21 cellular contexts compared by ENCODE assay signal in the genomic region with DNA sequence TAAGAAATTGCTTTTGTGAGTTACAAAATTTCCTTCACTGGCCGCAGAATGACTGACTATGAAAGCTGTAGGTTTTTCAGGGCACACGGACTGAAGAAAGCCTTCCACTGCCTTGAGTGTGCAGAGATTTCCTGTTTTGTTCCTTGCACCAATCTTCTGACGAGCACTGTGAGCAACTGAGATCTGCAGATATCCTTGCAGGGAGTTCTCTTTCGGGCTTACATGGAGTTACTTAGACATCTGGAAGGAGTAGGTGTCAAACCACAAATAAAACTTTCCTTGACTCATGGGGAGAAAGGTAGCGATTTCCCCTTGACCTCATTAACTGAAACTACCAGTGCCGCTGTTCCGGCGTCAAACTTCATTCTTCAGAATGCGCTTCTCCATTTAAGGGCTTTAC.
A peak's percentile ranks its signal among the peaks of the same experiment; 100 is the strongest.
DNase-seq lines count a peak whose midpoint lies in the region; ATAC-seq and TF ChIP-seq lines count a peak whose summit lies in the region.
"Had no signal": no experiment of that assay in that cellular context is flagged by ENCODE, and none has a peak within 500 bp of the region (broad histone marks: within the 10 kb centered on the region; RNA-seq: fewer than 3 reads in every experiment).

No MANE protein-coding gene starts in this region.

- no peak overlapping the region for H3K9ac ChIP-seq in Loucy (ENCODE audit: low read depth, low read length, poor library complexity, severe bottlenecking)

- H3K4me3 ChIP-seq in Loucy (ENCODE audit: low read length, poor library complexity, severe bottlenecking) = peak overlapping the region; percentile 42
- H3K4me3 ChIP-seq: colonic mucosa, SJSA1, spleen had no signal

- peaks cover 24% of the 10 kb centered on the region for H3K27me3 Mint-ChIP-seq in activated naive CD4-positive, alpha-beta T cell treated with anti-CD3 and anti-CD28 coated beads, Interleukin-2, amount 50 U/mL, for 24 hours
- H3K27me3 Mint-ChIP-seq in activated T-helper 2 cell treated with anti-CD3 and anti-CD28 coated beads, Interferon-gamma antibody, Interleukin-2, Interleukin-4, amounts not matched to agents 10 μg/mL and 5 μg/mL and 100 μg/mL, durations not matched to agents 14 hours and 24 hours and 36 hours (ENCODE audit: low read depth) = peaks cover 10% of the 10 kb centered on the region

- H3K4me2 ChIP-seq in Loucy (ENCODE audit: low read depth, low read length, poor library complexity, severe bottlenecking) = peak overlapping the region; percentile 45

- peaks cover 7% of the 10 kb centered on the region for H3K4me1 Mint-ChIP-seq in activated naive CD4-positive, alpha-beta T cell treated with anti-CD3 and anti-CD28 coated beads, Interleukin-2, amount 50 U/mL, for 24 hours
- peaks cover 41% of the 10 kb centered on the region for H3K4me1 Mint-ChIP-seq in activated T-helper 2 cell treated with anti-CD3 and anti-CD28 coated beads, Interferon-gamma antibody, Interleukin-2, Interleukin-4, amounts not matched to agents 10 μg/mL and 5 μg/mL and 100 μg/mL, durations not matched to agents 14 hours and 24 hours and 36 hours (ENCODE audit: low read depth)
- H3K4me1 Mint-ChIP-seq in stimulated activated effector memory CD8-positive, alpha-beta T cell treated with anti-CD3 and anti-CD28 coated beads, Interleukin-12 subunit alpha, Interleukin-12 subunit beta, amount 100 ng/mL, for 72 hours = no peaks in the 10 kb centered on the region

- no peaks in the 10 kb centered on the region for H3K36me3 ChIP-seq in Loucy (ENCODE audit: insufficient read depth, low read length)
- H3K36me3 ChIP-seq: colonic mucosa, SJSA1, spleen had no signal

- no peak for DNase-seq in activated naive CD4-positive, alpha-beta T cell treated with anti-CD3 and anti-CD28 coated beads, Interleukin-2, amount 50 U/mL, for 16 hours
- no peak for DNase-seq in activated T-helper 2 cell treated with anti-CD3 and anti-CD28 coated beads, Interferon-gamma antibody, Interleukin-2, Interleukin-4, amounts not matched to agents 10 μg/mL and 5 μg/mL and 100 μg/mL, durations not matched to agents 14 hours and 24 hours and 36 hours (ENCODE audit: low spot score)
- DNase-seq in stimulated activated effector memory CD8-positive, alpha-beta T cell treated with anti-CD3 and anti-CD28 coated beads, Interleukin-12 subunit alpha, Interleukin-12 subunit beta, amount 100 ng/mL, for 72 hours (ENCODE audit: low spot score in 2 of 2) = no peak
- DNase-seq: CD8-positive, alpha-beta T cell; colonic mucosa; DMS153; foreskin melanocyte; Kasumi-1; left colon; NCI-H187 treated with DMSO at 0.1 percent for 48 hours; NCI-H748 treated with DMSO at 0.1 percent for 48 hours; nucleus accumbens; spleen; trophoblast cell had no signal

- TF ChIP-seq CTCF in Loucy (conservative IDR thresholded peaks at IDR 0.05; ENCODE audit: low read length) = no peak

- no peaks in the 10 kb centered on the region for H3K9me3 ChIP-seq in Loucy (ENCODE audit: insufficient read depth, low read depth, low read length)
- H3K9me3 ChIP-seq: colonic mucosa, SJSA1, spleen had no signal

- H3K4me1 ChIP-seq in Loucy (ENCODE audit: insufficient read depth, low read length, poor library complexity, severe bottlenecking) = peaks cover 3% of the 10 kb centered on the region
- H3K4me1 ChIP-seq: colonic mucosa, SJSA1, spleen had no signal

- ATAC-seq in stimulated activated effector memory CD8-positive, alpha-beta T cell treated with anti-CD3 and anti-CD28 coated beads, Interleukin-12 subunit alpha, Interleukin-12 subunit beta, amount 100 ng/mL, for 72 hours = peak; percentile 21
- ATAC-seq in HG03280 (IDR thresholded peaks at IDR 0.05; ENCODE audit: unreplicated experiment) (no peak), HG02798 (IDR thresholded peaks at IDR 0.05; ENCODE audit: poor library complexity, unreplicated experiment) (no peak)
- ATAC-seq: CD8-positive, alpha-beta T cell; esophagus mucosa; HCT116; left colon had no signal

- no peaks in the 10 kb centered on the region for H3K9me3 Mint-ChIP-seq in activated naive CD4-positive, alpha-beta T cell treated with anti-CD3 and anti-CD28 coated beads, Interleukin-2, amount 50 U/mL, for 24 hours
- H3K9me3 Mint-ChIP-seq in activated T-helper 2 cell treated with anti-CD3 and anti-CD28 coated beads, Interferon-gamma antibody, Interleukin-2, Interleukin-4, amounts not matched to agents 10 μg/mL and 5 μg/mL and 100 μg/mL, durations not matched to agents 14 hours and 24 hours and 36 hours = no peaks in the 10 kb centered on the region
- H3K9me3 Mint-ChIP-seq in stimulated activated effector memory CD8-positive, alpha-beta T cell treated with anti-CD3 and anti-CD28 coated beads, Interleukin-12 subunit alpha, Interleukin-12 subunit beta, amount 100 ng/mL, for 72 hours = no peaks in the 10 kb centered on the region
- H3K9me3 Mint-ChIP-seq: CD8-positive, alpha-beta T cell had no signal

- no peaks in the 10 kb centered on the region for H3K36me3 Mint-ChIP-seq in activated naive CD4-positive, alpha-beta T cell treated with anti-CD3 and anti-CD28 coated beads, Interleukin-2, amount 50 U/mL, for 24 hours
- H3K36me3 Mint-ChIP-seq in activated T-helper 2 cell treated with anti-CD3 and anti-CD28 coated beads, Interferon-gamma antibody, Interleukin-2, Interleukin-4, amounts not matched to agents 10 μg/mL and 5 μg/mL and 100 μg/mL, durations not matched to agents 14 hours and 24 hours and 36 hours (ENCODE audit: low read depth) = no peaks in the 10 kb centered on the region
- H3K36me3 Mint-ChIP-seq in stimulated activated effector memory CD8-positive, alpha-beta T cell treated with anti-CD3 and anti-CD28 coated beads, Interleukin-12 subunit alpha, Interleukin-12 subunit beta, amount 100 ng/mL, for 72 hours = no peaks in the 10 kb centered on the region
- H3K36me3 Mint-ChIP-seq: CD8-positive, alpha-beta T cell had no signal

- H3K79me2 ChIP-seq in Loucy (ENCODE audit: insufficient read depth, low read length) = no peaks in the 10 kb centered on the region

- H3K27me3 ChIP-seq in Loucy (ENCODE audit: insufficient read depth, low read length, poor library complexity, severe bottlenecking) = no peaks in the 10 kb centered on the region
- H3K27me3 ChIP-seq: colonic mucosa, SJSA1 had no signal

- H3K9me2 ChIP-seq in Loucy (replicated peaks; ENCODE audit: low read depth, low read length) = no peaks in the 10 kb centered on the region

- H3K4me3 Mint-ChIP-seq in activated naive CD4-positive, alpha-beta T cell treated with anti-CD3 and anti-CD28 coated beads, Interleukin-2, amount 50 U/mL, for 24 hours = peak overlapping the region; percentile 45
- H3K4me3 Mint-ChIP-seq in activated T-helper 2 cell treated with anti-CD3 and anti-CD28 coated beads, Interferon-gamma antibody, Interleukin-2, Interleukin-4, amounts not matched to agents 10 μg/mL and 5 μg/mL and 100 μg/mL, durations not matched to agents 14 hours and 24 hours and 36 hours (ENCODE audit: low read depth) = no peak overlapping the region
- H3K4me3 Mint-ChIP-seq in stimulated activated effector memory CD8-positive, alpha-beta T cell treated with anti-CD3 and anti-CD28 coated beads, Interleukin-12 subunit alpha, Interleukin-12 subunit beta, amount 100 ng/mL, for 72 hours = no peak overlapping the region
- H3K4me3 Mint-ChIP-seq: CD8-positive, alpha-beta T cell had no signal

- H2AFZ ChIP-seq in Loucy (ENCODE audit: low read length) = peak overlapping the region; percentile 43; the same call in 1 of the 2 replicates

- intact Hi-C loops in activated T-helper 2 cell treated with anti-CD3 and anti-CD28 coated beads, Interferon-gamma antibody, Interleukin-2, Interleukin-4, amounts not matched to agents 10 μg/mL and 5 μg/mL and 100 μg/mL, durations not matched to agents 14 hours and 24 hours and 36 hours (cut with micrococcal nuclease) = loop anchor here (1.0 to 5.0 kb wide), 6 partner anchors 66 to 1182 kb away; no protein-coding TSS in a partner anchor

- H4K20me1 ChIP-seq in Loucy (ENCODE audit: insufficient read depth, low read length, poor library complexity, severe bottlenecking) = no peaks in the 10 kb centered on the region

- H3K27ac Mint-ChIP-seq in activated naive CD4-positive, alpha-beta T cell treated with anti-CD3 and anti-CD28 coated beads, Interleukin-2, amount 50 U/mL, for 24 hours = no peak overlapping the region
- H3K27ac Mint-ChIP-seq in activated T-helper 2 cell treated with anti-CD3 and anti-CD28 coated beads, Interferon-gamma antibody, Interleukin-2, Interleukin-4, amounts not matched to agents 10 μg/mL and 5 μg/mL and 100 μg/mL, durations not matched to agents 14 hours and 24 hours and 36 hours = peak overlapping the region; percentile 25
- no peak overlapping the region for H3K27ac Mint-ChIP-seq in stimulated activated effector memory CD8-positive, alpha-beta T cell treated with anti-CD3 and anti-CD28 coated beads, Interleukin-12 subunit alpha, Interleukin-12 subunit beta, amount 100 ng/mL, for 72 hours
- H3K27ac Mint-ChIP-seq: CD8-positive, alpha-beta T cell had no signal

- H3F3A ChIP-seq in Loucy (ENCODE audit: low read depth) = no peaks in the 10 kb centered on the region
